ENCODE assay signal across 19 cellular contexts in the genomic region with DNA sequence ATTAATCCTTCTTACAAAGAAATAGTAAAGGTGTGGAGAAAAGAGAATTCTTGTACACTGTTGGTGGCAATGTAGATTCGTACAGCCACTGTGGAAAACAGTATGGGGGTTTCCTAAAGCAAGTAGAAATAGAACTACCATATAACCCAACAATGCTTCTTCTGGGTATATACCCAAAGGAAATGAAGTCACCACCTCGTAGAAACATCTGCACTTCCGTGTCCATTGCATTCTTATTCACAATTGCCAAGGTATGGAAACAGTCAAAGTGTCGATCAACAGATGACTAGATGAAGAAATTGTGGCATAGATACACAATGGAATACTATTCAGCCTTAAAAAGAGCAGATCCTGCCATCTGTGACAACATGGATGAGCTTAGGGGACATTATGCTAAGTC.
DNase-seq lines count a peak whose midpoint lies in the region; ATAC-seq, FAIRE-seq and TF ChIP-seq lines count a peak whose summit lies in the region.
"Had no signal": no experiment of that assay in that cellular context is flagged by ENCODE, and none has a peak within 500 bp of the region (broad histone marks: within the 10 kb centered on the region; RNA-seq: fewer than 3 reads in every experiment).

No MANE protein-coding gene starts in this region.

- H3K79me2 ChIP-seq in HepG2 (ENCODE audit: insufficient read depth, low read length) (no peaks in the 10 kb centered on the region), K562 (ENCODE audit: control insufficient read depth, insufficient read depth, low read length) (no peaks in the 10 kb centered on the region)

- TF ChIP-seq POLR2A in HepG2 (IDR thresholded peaks at IDR 0.05; ENCODE audit: insufficient read depth in 1 of 2, low read depth in 2 of 2, low read length in 2 of 2), result no peak
- TF ChIP-seq POLR2A in right lobe of liver (IDR thresholded peaks at IDR 0.05), result no peak
- TF ChIP-seq POLR2A in K562 (conservative IDR thresholded peaks at IDR 0.05), result no peak

- H3K4me1 Mint-ChIP-seq in activated T-cell treated with anti-CD3 and anti-CD28 coated beads, Interleukin-2, amount 50 U/mL, for 24 hours (ENCODE audit: low read depth), result peaks cover 23% of the 10 kb centered on the region
- H3K4me1 Mint-ChIP-seq in MCF 10A (ENCODE audit: insufficient read depth, unreplicated experiment), result peaks cover 4% of the 10 kb centered on the region

- H3K4me1 ChIP-seq in HepG2 (ENCODE audit: insufficient read depth, low read length) (peaks cover 14% of the 10 kb centered on the region), right lobe of liver (no peaks in the 10 kb centered on the region), K562 (replicated peaks in 1 of 2; ENCODE audit: control insufficient read depth in 2 of 2, insufficient read depth in 2 of 2, low read length in 2 of 2) (peaks cover 0 to 12% of the 10 kb centered on the region in 2 experiments; a peak in 1 of 5 replicates)
- H3K4me1 ChIP-seq: A549, BE2C had no signal

- in situ Hi-C loops in HepG2 (cut with HindIII; ENCODE audit: extremely low pct_ligation_motif_present, low pct_unique_long_range_greater_than_20kb) (no loop called here), K562 (cut with MboI) (no loop called here)

- H3K27ac ChIP-seq in HepG2 (ENCODE audit: extremely low read length, insufficient read depth, low read length), result no peak overlapping the region
- no peak overlapping the region for H3K27ac ChIP-seq in right lobe of liver
- H3K27ac ChIP-seq in K562 (ENCODE audit: extremely low read depth, low read depth, low read length), result no peak overlapping the region
- H3K27ac ChIP-seq: A549, C4-2B had no signal

- H3K36me3 ChIP-seq in HepG2 (replicated peaks in 1 of 2; ENCODE audit: control insufficient read depth in 1 of 2, insufficient read depth in 2 of 2, low read length in 2 of 2), result no peaks in the 10 kb centered on the region
- no peaks in the 10 kb centered on the region for H3K36me3 ChIP-seq in right lobe of liver
- no peaks in the 10 kb centered on the region for H3K36me3 ChIP-seq in K562 (ENCODE audit: control insufficient read depth, insufficient read depth, low read length)
- H3K36me3 ChIP-seq: BE2C had no signal

- H3K36me3 Mint-ChIP-seq in activated T-cell treated with anti-CD3 and anti-CD28 coated beads, Interleukin-2, amount 50 U/mL, for 24 hours (ENCODE audit: low read depth), result no peaks in the 10 kb centered on the region
- H3K36me3 Mint-ChIP-seq in MCF 10A (ENCODE audit: insufficient read depth, unreplicated experiment), result no peaks in the 10 kb centered on the region
- H3K36me3 Mint-ChIP-seq: CD8-positive, alpha-beta T cell had no signal

- no peaks in the 10 kb centered on the region for H3K9me3 ChIP-seq in HepG2 (ENCODE audit: low read length)
- H3K9me3 ChIP-seq in right lobe of liver, result no peaks in the 10 kb centered on the region
- no peaks in the 10 kb centered on the region; the same call in 1 of the 2 replicates for H3K9me3 ChIP-seq in K562 (replicated peaks; ENCODE audit: control insufficient read depth, insufficient read depth, low read depth, low read length)
- H3K9me3 ChIP-seq: A549, BE2C had no signal

- FAIRE-seq in HepG2 (lab: Jason Lieb, UNC) (no peak), K562 (lab: Jason Lieb, UNC) (no peak)
- FAIRE-seq: A549, G401.6, GM12891 had no signal

- no peak for TF ChIP-seq RAD21 in HepG2 (CRISPR knock-in tag; IDR thresholded peaks at IDR 0.05)
- no peak for TF ChIP-seq RAD21 in K562 (CRISPR knock-in tag; conservative IDR thresholded peaks at IDR 0.05 in 1 of 2, IDR thresholded peaks at IDR 0.05 in 1 of 2)

- POLR2A ChIA-PET in HepG2 (lab: Yijun Ruan, JAX) (no interaction called here), K562 (lab: Yijun Ruan, JAX) (interaction anchor here (0.6 kb wide), 1 partner anchor 60 kb away, joined by 5 read pairs; no protein-coding TSS in a partner anchor), MCF 10A (lab: Yijun Ruan, JAX) (interaction anchor here (1.4 kb wide), 1 partner anchor 91 kb away, joined by 3 read pairs; no protein-coding TSS in a partner anchor)

- TF ChIP-seq EP300 in HepG2 (IDR thresholded peaks at IDR 0.05; ENCODE audit: low read depth in 2 of 2, low read length in 2 of 2) (no peak), HepG2 (CRISPR knock-in tag; IDR thresholded peaks at IDR 0.05; ENCODE audit: borderline replicate concordance) (no peak), K562 (IDR thresholded peaks at IDR 0.05; ENCODE audit: low read length) (no peak)

- ATAC-seq in HepG2 (no peak), right lobe of liver (no peak), K562 (no peak), HG03469 (IDR thresholded peaks at IDR 0.05; ENCODE audit: unreplicated experiment) (no peak)
- ATAC-seq: A549; CD8-positive, alpha-beta T cell; GM23338 had no signal

- DNase-seq in activated T-cell treated with anti-CD3 and anti-CD28 coated beads, Interleukin-2, amount 50 U/mL, for 24 hours, result no peak
- DNase-seq in activated T-cell treated with anti-CD3 and anti-CD28 coated beads for 4 hours (no peak), HepG2 (ENCODE audit: low spot score) (no peak), right lobe of liver (no peak), K562 (ENCODE audit: extremely low read depth in 1 of 4, low spot score in 3 of 4) (no peak), MCF 10A (ENCODE audit: unreplicated experiment) (no peak)
- DNase-seq: BE2C; CD8-positive, alpha-beta T cell; COR-L47; DMS153; DMS79 treated with DMSO at 0.1 percent for 48 hours; EL; H7 had no signal

- BruUV-seq in HepG2 (replicated peaks; lab: Mats Ljungman, UMichigan) (no TSS peak), K562 (replicated peaks; lab: Mats Ljungman, UMichigan) (no TSS peak), MCF 10A (replicated peaks; lab: Mats Ljungman, UMichigan) (no TSS peak)

- no peaks in the 10 kb centered on the region for H3K27me3 Mint-ChIP-seq in activated T-cell treated with anti-CD3 and anti-CD28 coated beads, Interleukin-2, amount 50 U/mL, for 24 hours
- H3K27me3 Mint-ChIP-seq in MCF 10A (ENCODE audit: insufficient read depth, unreplicated experiment), result no peaks in the 10 kb centered on the region

- no peaks in the 10 kb centered on the region for H3K9me3 Mint-ChIP-seq in activated T-cell treated with anti-CD3 and anti-CD28 coated beads, Interleukin-2, amount 50 U/mL, for 24 hours
- H3K9me3 Mint-ChIP-seq in MCF 10A (ENCODE audit: unreplicated experiment), result no peaks in the 10 kb centered on the region
- H3K9me3 Mint-ChIP-seq: CD8-positive, alpha-beta T cell; GM23338 had no signal

- intact Hi-C loops in HepG2 (cut with micrococcal nuclease; ENCODE audit: unreplicated experiment), result no loop called here
- intact Hi-C loops in right lobe of liver (cut with DNase I), result no loop called here
- intact Hi-C loops in K562 (cut with micrococcal nuclease), result no loop called here
- intact Hi-C loops in MCF 10A (cut with micrococcal nuclease), result no loop called here

- no peaks in the 10 kb centered on the region for H4K20me1 ChIP-seq in HepG2 (ENCODE audit: insufficient read depth, low read length)
- no peaks in the 10 kb centered on the region for H4K20me1 ChIP-seq in K562 (replicated peaks; ENCODE audit: control insufficient read depth, insufficient read depth, low read length)

- H2AFZ ChIP-seq in HepG2 (ENCODE audit: low read length) (no peak overlapping the region), K562 (ENCODE audit: low read depth, low read length) (no peak overlapping the region)
- H2AFZ ChIP-seq: GM23338 had no signal

- peak overlapping the region; percentile 3 for H3K27ac Mint-ChIP-seq in activated T-cell treated with anti-CD3 and anti-CD28 coated beads, Interleukin-2, amount 50 U/mL, for 24 hours
- no peak overlapping the region for H3K27ac Mint-ChIP-seq in MCF 10A (ENCODE audit: low read depth, unreplicated experiment)
- H3K27ac Mint-ChIP-seq: CD8-positive, alpha-beta T cell; GM23338 had no signal

- H3K9ac ChIP-seq in HepG2 (ENCODE audit: insufficient read depth, low read depth, low read length), result no peak overlapping the region
- H3K9ac ChIP-seq in K562 (ENCODE audit: insufficient read depth in 1 of 2, low read depth in 2 of 2, low read length in 2 of 2), result no peak overlapping the region

- H3K4me3 ChIP-seq in HepG2 (replicated peaks in 1 of 3; ENCODE audit: insufficient read depth in 1 of 3, low read depth in 2 of 3, low read length in 3 of 3) (no peak overlapping the region), right lobe of liver (no peak overlapping the region), K562 (no peak overlapping the region)
- H3K4me3 ChIP-seq: A549, GM23338 had no signal

- no peak overlapping the region for H3K4me3 Mint-ChIP-seq in activated T-cell treated with anti-CD3 and anti-CD28 coated beads, Interleukin-2, amount 50 U/mL, for 24 hours
- no peak overlapping the region for H3K4me3 Mint-ChIP-seq in MCF 10A (ENCODE audit: unreplicated experiment)
- H3K4me3 Mint-ChIP-seq: CD8-positive, alpha-beta T cell; GM23338 had no signal

- 0% methylated on average over 4 of the region's 4 CpGs for WGBS in HepG2 (ENCODE audit: low lambda C conversion rate)
- WGBS in right lobe of liver (ENCODE audit: insufficient coverage, low coverage, low lambda C conversion rate, missing lambda C conversion rate), result 58% methylated on average over 4 of the region's 4 CpGs
- 13% methylated on average over 4 of the region's 4 CpGs for WGBS in K562 (ENCODE audit: insufficient coverage, low coverage, missing lambda C conversion rate)

- peaks cover 0 to 20% of the 10 kb centered on the region in 2 experiments; a peak in 2 of 5 replicates for H3K27me3 ChIP-seq in HepG2 (ENCODE audit: control insufficient read depth in 1 of 2, insufficient read depth in 2 of 2, low read length in 2 of 2)
- no peaks in the 10 kb centered on the region for H3K27me3 ChIP-seq in right lobe of liver
- no peaks in the 10 kb centered on the region for H3K27me3 ChIP-seq in K562 (ENCODE audit: control insufficient read depth in 2 of 2, insufficient read depth in 2 of 2, low read length in 2 of 2)
- H3K27me3 ChIP-seq: BE2C had no signal

- no peak overlapping the region for H3K4me2 ChIP-seq in HepG2 (ENCODE audit: low read depth, low read length)
- no peak overlapping the region for H3K4me2 ChIP-seq in K562 (ENCODE audit: insufficient read depth, low read length)
- H3K4me2 ChIP-seq: A549, GM23338 had no signal

- CTCF ChIA-PET in HepG2 (lab: Yijun Ruan, JAX; ENCODE audit: low intra/inter-chr PET ratio, low total read pairs) (no interaction called here), K562 (lab: Yijun Ruan, JAX; ENCODE audit: low intra/inter-chr PET ratio) (no interaction called here), MCF 10A (lab: Yijun Ruan, JAX) (interaction anchor here (0.6 kb wide), 3 partner anchors 29 to 66 kb away, joined by 3 read pairs; no protein-coding TSS in a partner anchor)

- TF ChIP-seq CTCF in HepG2 (CRISPR knock-in tag; IDR thresholded peaks at IDR 0.05) (no peak), right lobe of liver (IDR thresholded peaks at IDR 0.05) (no peak), K562 (IDR thresholded peaks at IDR 0.05 in 2 of 3, conservative IDR thresholded peaks at IDR 0.05 in 1 of 3; ENCODE audit: insufficient read depth in 2 of 3, low read depth in 1 of 3, low read length in 3 of 3) (no peak), MCF 10A (IDR thresholded peaks at IDR 0.05; ENCODE audit: unreplicated experiment) (no peak)

- H3K9me1 ChIP-seq in K562 (ENCODE audit: control insufficient read depth, insufficient read depth, low read length), result no peaks in the 10 kb centered on the region

TF ChIP-seq in HepG2, 621 proteins besides CTCF, POLR2A, EP300 and RAD21 (continues in another document):
- peak; percentile 68; the same call in 1 of the 2 replicates for TF ChIP-seq ZNF317 (CRISPR knock-in tag; IDR thresholded peaks at IDR 0.05)

TF ChIP-seq in K562, 482 proteins besides CTCF, POLR2A, EP300 and RAD21 (continues in another document):
- TF ChIP-seq ZNF174 (CRISPR knock-in tag; IDR thresholded peaks at IDR 0.05), result no peak
